16 cellular contexts compared by ENCODE assay signal in the genomic region with DNA sequence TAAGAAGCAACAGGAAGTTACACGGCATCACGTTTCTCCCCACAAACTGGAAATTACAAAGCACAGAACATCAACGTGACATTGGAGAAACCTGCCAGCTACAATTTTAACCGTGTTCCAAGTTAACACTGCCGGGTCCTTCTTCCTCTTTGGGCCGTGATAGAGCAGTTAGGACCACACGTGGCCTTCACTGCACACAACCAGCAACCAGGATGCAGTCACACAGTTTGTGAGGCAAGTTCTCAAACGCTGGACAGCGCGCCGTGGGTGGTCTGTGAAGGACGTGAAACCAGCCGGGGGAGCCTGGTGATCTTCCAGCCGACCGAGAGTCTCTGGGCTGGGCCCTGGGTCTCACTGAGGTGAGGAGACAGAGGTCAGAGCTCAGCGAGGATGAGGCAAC. TPM values are rescaled to one million over a fixed set of nuclear protein-coding genes. Genes with fewer than 3 reads are reported as not detected.
DNase-seq lines count a peak whose midpoint lies in the region; ATAC-seq and TF ChIP-seq lines count a peak whose summit lies in the region.
"Had no signal": no experiment of that assay in that cellular context is flagged by ENCODE, and none has a peak within 500 bp of the region (broad histone marks: within the 10 kb centered on the region; RNA-seq: fewer than 3 reads in every experiment).

No MANE protein-coding gene starts in this region.

- no peaks in the 10 kb centered on the region for H3K27me3 Mint-ChIP-seq in stimulated activated naive CD8-positive, alpha-beta T cell treated with anti-CD3 and anti-CD28 coated beads, Interleukin-15, amount 100 ng/mL, for 72 hours

- H3K4me3 ChIP-seq in WERI-Rb-1 (ENCODE audit: low read depth, low read length): no peak overlapping the region
- H3K4me3 ChIP-seq: upper lobe of left lung had no signal

- ATAC-seq in activated naive CD4-positive, alpha-beta T cell treated with anti-CD3 and anti-CD28 coated beads, Interleukin-2, amount 50 U/mL, for 72 hours: no peak
- no peak for ATAC-seq in stimulated activated naive CD8-positive, alpha-beta T cell treated with anti-CD3 and anti-CD28 coated beads, Interleukin-15, amount 100 ng/mL, for 72 hours
- ATAC-seq in HG03457 (IDR thresholded peaks at IDR 0.05; ENCODE audit: unreplicated experiment): no peak
- ATAC-seq in GM21390 (IDR thresholded peaks at IDR 0.05; ENCODE audit: unreplicated experiment): no peak

- H3K27me3 ChIP-seq in WERI-Rb-1 (ENCODE audit: insufficient read depth, low read depth, severe bottlenecking): peaks cover 69% of the 10 kb centered on the region
- H3K27me3 ChIP-seq: upper lobe of left lung had no signal

- H3K4me3 Mint-ChIP-seq in stimulated activated naive CD8-positive, alpha-beta T cell treated with anti-CD3 and anti-CD28 coated beads, Interleukin-15, amount 100 ng/mL, for 72 hours: peak overlapping the region; percentile 3 to 5

- DNase-seq in activated naive CD4-positive, alpha-beta T cell treated with anti-CD3 and anti-CD28 coated beads, Interleukin-2, amount 50 U/mL, for 72 hours (ENCODE audit: low spot score in 2 of 2): peak in 1 of 2 donors; percentile 2
- no peak for DNase-seq in activated naive CD4-positive, alpha-beta T cell (lab: John Stamatoyannopoulos, UW)
- DNase-seq in WERI-Rb-1: peak; percentile 5
- peak; percentile 79 for DNase-seq in mesenteric fat pad (ENCODE audit: low spot score)
- peak in 1 of 2 donors; percentile 8 for DNase-seq in stimulated activated naive CD8-positive, alpha-beta T cell treated with anti-CD3 and anti-CD28 coated beads, Interleukin-15, amount 100 ng/mL, for 72 hours
- no peak for DNase-seq in HT-29 (ENCODE audit: low spot score)
- DNase-seq: amygdala; NCI-H1417; NCI-H510A; OCI-M1; retina; stimulated activated CD4-positive, alpha-beta T cell treated with anti-CD3 and anti-CD28 coated beads, Interleukin-1b, Interleukin-23, amount 100 ng/mL, for 48 hours had no signal

- H3K4me1 Mint-ChIP-seq in stimulated activated naive CD8-positive, alpha-beta T cell treated with anti-CD3 and anti-CD28 coated beads, Interleukin-15, amount 100 ng/mL, for 72 hours: peaks cover 14% of the 10 kb centered on the region

- no peak for TF ChIP-seq CTCF in WERI-Rb-1 (IDR thresholded peaks at IDR 0.05; ENCODE audit: low read depth, low read length)

- H3K27ac ChIP-seq in WERI-Rb-1: no peak overlapping the region
- H3K27ac ChIP-seq: KMS-11, upper lobe of left lung had no signal

- no peaks in the 10 kb centered on the region for H3K36me3 Mint-ChIP-seq in activated naive CD4-positive, alpha-beta T cell treated with anti-CD3 and anti-CD28 coated beads, Interleukin-2, amount 50 U/mL, for 72 hours

- peak overlapping the region; percentile 22 to 66 for H3K27ac Mint-ChIP-seq in activated naive CD4-positive, alpha-beta T cell treated with anti-CD3 and anti-CD28 coated beads, Interleukin-2, amount 50 U/mL, for 72 hours
- H3K27ac Mint-ChIP-seq in stimulated activated naive CD8-positive, alpha-beta T cell treated with anti-CD3 and anti-CD28 coated beads, Interleukin-15, amount 100 ng/mL, for 72 hours: peak overlapping the region in 1 of 2 donors; percentile 60

- H3K36me3 ChIP-seq in WERI-Rb-1: no peaks in the 10 kb centered on the region
- H3K36me3 ChIP-seq: upper lobe of left lung had no signal

- peaks cover 2 to 3% of the 10 kb centered on the region in 2 donors for H3K9me3 Mint-ChIP-seq in activated naive CD4-positive, alpha-beta T cell treated with anti-CD3 and anti-CD28 coated beads, Interleukin-2, amount 50 U/mL, for 72 hours
- H3K9me3 Mint-ChIP-seq in stimulated activated naive CD8-positive, alpha-beta T cell treated with anti-CD3 and anti-CD28 coated beads, Interleukin-15, amount 100 ng/mL, for 72 hours: no peaks in the 10 kb centered on the region

- H3K9me3 ChIP-seq in WERI-Rb-1 (ENCODE audit: severe bottlenecking): peaks cover 9% of the 10 kb centered on the region

RNA-seq across cellular contexts. Expression of a gene that starts 14.6 kb away (rescaled TPM):
- total RNA-seq in activated naive CD4-positive, alpha-beta T cell treated with anti-CD3 and anti-CD28 coated beads, Interleukin-2, amount 50 U/mL, for 72 hours: 10 to 100 TPM in 1 of 2 donors, 1 to 10 TPM in 1; 7.8 to 10.2 TPM
- 1.0 TPM for total RNA-seq in mesenteric fat pad
- 0.81 and 1.3 TPM in 2 replicates for total RNA-seq in HT-29 (2014; rRNA removed; shearing (Covaris generic))

RNA-seq across cellular contexts. Expression of a gene that starts 14.7 kb away (rescaled TPM):
- 1 to 10 TPM; 5.6 to 7.6 TPM for total RNA-seq in activated naive CD4-positive, alpha-beta T cell treated with anti-CD3 and anti-CD28 coated beads, Interleukin-2, amount 50 U/mL, for 72 hours
- total RNA-seq in mesenteric fat pad: 1.3 TPM
- 1.4 and 2.5 TPM in 2 replicates for total RNA-seq in HT-29 (2014; rRNA removed; shearing (Covaris generic))

RNA-seq across cellular contexts. Expression of a gene that starts 16.7 kb away (rescaled TPM):
- total RNA-seq in activated naive CD4-positive, alpha-beta T cell treated with anti-CD3 and anti-CD28 coated beads, Interleukin-2, amount 50 U/mL, for 72 hours: 1 to 10 TPM in 1 of 2 donors, not detected in 1; 8.7 TPM
- total RNA-seq in mesenteric fat pad: 0.64 TPM
- 5.0 and 6.8 TPM in 2 replicates for total RNA-seq in HT-29 (2014; rRNA removed; shearing (Covaris generic))

Comparison
In these comparisons a context has a peak if more than half of its experiments do, and no peak if none do; other contexts are left out.
1. DNase-seq: peak in WERI-Rb-1 (single experiment) and mesenteric fat pad (single experiment); none in activated naive CD4-positive, alpha-beta T cell (0 of 4) and HT-29 (single experiment).